ENCODE assay signal across 30 cellular contexts in genomic region chr3:25235033-25235432, GRCh38.
A peak's percentile ranks its signal among the peaks of the same experiment; 100 is the strongest.
DNase-seq lines count a peak whose midpoint lies in the region; ATAC-seq and TF ChIP-seq lines count a peak whose summit lies in the region.
"Had no signal": no experiment of that assay in that cellular context is flagged by ENCODE, and none has a peak within 500 bp of the region (broad histone marks: within the 10 kb centered on the region; RNA-seq: fewer than 3 reads in every experiment).

No MANE protein-coding gene starts in this region.

- H3K27ac Mint-ChIP-seq in H9, result no peak overlapping the region
- H3K27ac Mint-ChIP-seq: activated CD8-positive, alpha-beta T cell treated with anti-CD3 and anti-CD28 coated beads, Interleukin-2, amount 10 ng/mL, durations not matched to agents 7 days and 5 days; activated naive CD4-positive, alpha-beta T cell treated with anti-CD3 and anti-CD28 coated beads, Interleukin-2, amount 10 ng/mL, durations not matched to agents 7 days and 5 days; activated T-helper 17 cell treated with anti-CD3 and anti-CD28 coated beads, Interleukin-2, amount 50 U/mL, for 72 hours; naive B cell had no signal

- H3K79me1 ChIP-seq in H9 (ENCODE audit: insufficient read depth, low read depth, low read length, poor library complexity, severe bottlenecking), result no peaks in the 10 kb centered on the region
- no peaks in the 10 kb centered on the region for H3K79me1 ChIP-seq in neuronal stem cell (ENCODE audit: low read depth, low read length)

- H3K56ac ChIP-seq in H9 (ENCODE audit: insufficient read length, low read depth, low read length), result no peak overlapping the region

- no peaks in the 10 kb centered on the region for H3K27me3 Mint-ChIP-seq in H9 (ENCODE audit: low read depth)
- H3K27me3 Mint-ChIP-seq: activated naive CD4-positive, alpha-beta T cell treated with anti-CD3 and anti-CD28 coated beads, Interleukin-2, amount 10 ng/mL, durations not matched to agents 7 days and 5 days; activated T-helper 17 cell treated with anti-CD3 and anti-CD28 coated beads, Interleukin-2, amount 50 U/mL, for 72 hours; naive B cell had no signal

- H3K36me3 ChIP-seq in neuronal stem cell (replicated peaks in 1 of 2; ENCODE audit: control insufficient read depth in 2 of 2, insufficient read depth in 2 of 2, low read length in 2 of 2) (no peaks in the 10 kb centered on the region), colonic mucosa (no peaks in the 10 kb centered on the region)
- H3K36me3 ChIP-seq: BE2C, transverse colon had no signal

- TF ChIP-seq CTCF in H9 (conservative IDR thresholded peaks at IDR 0.05) (no peak), VCaP (conservative IDR thresholded peaks at IDR 0.05) (no peak), colonic mucosa (IDR thresholded peaks at IDR 0.05) (no peak)

- H2AFZ ChIP-seq in H9 (ENCODE audit: low read length) (peak overlapping the region; percentile 22), neuronal stem cell (ENCODE audit: low read length) (peak overlapping the region; percentile 42)

- no peak overlapping the region for H3K4me3 Mint-ChIP-seq in H9
- H3K4me3 Mint-ChIP-seq: activated CD8-positive, alpha-beta T cell treated with anti-CD3 and anti-CD28 coated beads, Interleukin-2, amount 10 ng/mL, durations not matched to agents 7 days and 5 days; activated naive CD4-positive, alpha-beta T cell treated with anti-CD3 and anti-CD28 coated beads, Interleukin-2, amount 10 ng/mL, durations not matched to agents 7 days and 5 days; activated T-helper 17 cell treated with anti-CD3 and anti-CD28 coated beads, Interleukin-2, amount 50 U/mL, for 72 hours; naive B cell had no signal

- H4K8ac ChIP-seq in H9 (replicated peaks; ENCODE audit: insufficient read length, low read depth, low read length) (no peak overlapping the region), neuronal stem cell (ENCODE audit: low read depth, low read length) (no peak overlapping the region)

- DNase-seq in H9, result no peak
- DNase-seq in fibroblast of peridontal ligament (ENCODE audit: extremely low read depth), result peak; percentile 15
- DNase-seq in neuronal stem cell (ENCODE audit: low spot score), result no peak
- no peak for DNase-seq in NAMALWA (ENCODE audit: low spot score)
- no peak for DNase-seq in NCI-H524 (lab: John Stamatoyannopoulos, UW)
- DNase-seq in colonic mucosa, result no peak
- DNase-seq: ACHN; activated CD4-positive, alpha-beta T cell treated with anti-CD3 and anti-CD28 coated beads for 4 hours; activated CD8-positive, alpha-beta T cell treated with anti-CD3 and anti-CD28 coated beads, Interleukin-2, amount 10 ng/mL, durations not matched to agents 7 days and 5 days; activated naive CD4-positive, alpha-beta T cell treated with anti-CD3 and anti-CD28 coated beads, Interleukin-2, amount 10 ng/mL, durations not matched to agents 7 days and 5 days; BE2C; DMS 273 treated with DMSO at 0.1 percent for 48 hours; effector CD8-positive, alpha-beta T cell; IMR-90; islet precursor cell; left ventricle myocardium superior; naive B cell; NCI-H1105; NCI-H187; NCI-H2171 treated with DMSO at 0.1 percent for 48 hours; NCI-H526; SHP77; stimulated activated CD4-positive, alpha-beta T cell treated with anti-CD3 and anti-CD28 coated beads, Interleukin-15, amount 100 ng/mL, for 24 hours; stimulated activated CD4-positive, alpha-beta T cell treated with anti-CD3 and anti-CD28 coated beads, Interleukin-4, amount 100 ng/mL, for 4 hours; transverse colon had no signal

- H3K9me3 ChIP-seq in H9 (ENCODE audit: control insufficient read depth, low read depth, low read length), result no peaks in the 10 kb centered on the region
- H3K9me3 ChIP-seq in neuronal stem cell (replicated peaks in 1 of 2; ENCODE audit: control insufficient read depth in 2 of 2, insufficient read depth in 1 of 2, low read depth in 1 of 2, low read length in 2 of 2), result no peaks in the 10 kb centered on the region
- no peaks in the 10 kb centered on the region for H3K9me3 ChIP-seq in colonic mucosa
- H3K9me3 ChIP-seq: BE2C, transverse colon had no signal

- H3K4me1 ChIP-seq in H9 (ENCODE audit: insufficient read depth, low read length) (no peaks in the 10 kb centered on the region), neuronal stem cell (ENCODE audit: control insufficient read depth in 2 of 2, insufficient read depth in 1 of 2, low read depth in 1 of 2, low read length in 2 of 2) (no peaks in the 10 kb centered on the region), colonic mucosa (no peaks in the 10 kb centered on the region)
- H3K4me1 ChIP-seq: BE2C had no signal

- H2AK5ac ChIP-seq in H9 (ENCODE audit: insufficient read length, low read length), result no peak overlapping the region
- H2AK5ac ChIP-seq in neuronal stem cell (ENCODE audit: low read depth, low read length), result no peak overlapping the region

- H2BK20ac ChIP-seq in H9 (ENCODE audit: low read depth, low read length, poor library complexity, severe bottlenecking), result no peak overlapping the region

- H3T11ph ChIP-seq in H9 (ENCODE audit: low read length), result no peak overlapping the region

- no peaks in the 10 kb centered on the region for H3K27me3 ChIP-seq in H9 (ENCODE audit: insufficient read depth, low read length)
- H3K27me3 ChIP-seq in neuronal stem cell (ENCODE audit: control insufficient read depth in 3 of 3, insufficient read depth in 3 of 3, low read depth in 1 of 3, low read length in 3 of 3), result no peaks in the 10 kb centered on the region
- no peaks in the 10 kb centered on the region for H3K27me3 ChIP-seq in colonic mucosa
- H3K27me3 ChIP-seq: BE2C, transverse colon had no signal

- intact Hi-C loops in colonic mucosa (cut with DNase I), result no loop called here

- WGBS in H9 (ENCODE audit: extremely low coverage, insufficient read length, low lambda C conversion rate), result no CpG with 5 or more reads among the region's 1 CpG
- WGBS in neuronal stem cell (ENCODE audit: extremely low coverage in 2 of 2, insufficient read length in 2 of 2, insufficient replicate concordance in 1 of 2), 2 donors, result no CpG with 5 or more reads among the region's 1 CpG

- H3K23ac ChIP-seq in H9 (ENCODE audit: insufficient read length, low read depth, low read length) (no peak overlapping the region), neuronal stem cell (ENCODE audit: low read depth, low read length, poor library complexity) (no peak overlapping the region)

- H3K9ac ChIP-seq in H9 (ENCODE audit: extremely low read depth, insufficient read length, low read length) (no peak overlapping the region), neuronal stem cell (ENCODE audit: low read depth, low read length, poor library complexity) (no peak overlapping the region), colonic mucosa (ENCODE audit: low read depth in 2 of 2, low read length in 2 of 2) (no peak overlapping the region)

- no peak overlapping the region for H2BK15ac ChIP-seq in H9 (ENCODE audit: low read depth, low read length)
- H2BK15ac ChIP-seq in neuronal stem cell (ENCODE audit: low read length), result no peak overlapping the region

- H3K4me2 ChIP-seq in H9 (ENCODE audit: insufficient read depth, insufficient read length, low read length) (no peak overlapping the region), neuronal stem cell (ENCODE audit: insufficient read depth, low read length, poor library complexity, severe bottlenecking) (no peak overlapping the region)

- no peaks in the 10 kb centered on the region for H3K9me3 Mint-ChIP-seq in H9

- no peaks in the 10 kb centered on the region for H3K23me2 ChIP-seq in H9 (ENCODE audit: insufficient read length, low read depth, low read length, poor library complexity, severe bottlenecking)

- H3K18ac ChIP-seq in H9 (ENCODE audit: insufficient read length, low read depth, low read length), result no peak overlapping the region
- H3K18ac ChIP-seq in neuronal stem cell (ENCODE audit: low read length), result no peak overlapping the region

- H3K79me2 ChIP-seq in H9 (ENCODE audit: insufficient read depth, low read length), result no peaks in the 10 kb centered on the region

- no peak overlapping the region for H2BK12ac ChIP-seq in H9 (ENCODE audit: insufficient read length, low read depth, low read length)
- H2BK12ac ChIP-seq in neuronal stem cell (ENCODE audit: low read length), result no peak overlapping the region

- no peak overlapping the region for H4K5ac ChIP-seq in H9 (ENCODE audit: insufficient read length, low read depth, low read length)

- H2BK5ac ChIP-seq in H9 (ENCODE audit: insufficient read length, low read length) (no peak overlapping the region), neuronal stem cell (ENCODE audit: low read length) (no peak overlapping the region)

- no peak overlapping the region for H3K27ac ChIP-seq in H9 (ENCODE audit: insufficient read length, low read depth, low read length)
- peak overlapping the region; percentile 8; the same call in 1 of the 2 replicates for H3K27ac ChIP-seq in VCaP
- H3K27ac ChIP-seq in neuronal stem cell (replicated peaks; ENCODE audit: low read length), result no peak overlapping the region
- no peak overlapping the region for H3K27ac ChIP-seq in colonic mucosa
- H3K27ac ChIP-seq: transverse colon had no signal

- H4K20me1 ChIP-seq in H9 (ENCODE audit: control insufficient read depth, insufficient read depth, insufficient read length), result no peaks in the 10 kb centered on the region

- H3K4me1 Mint-ChIP-seq in H9, result peaks cover 3 to 4% of the 10 kb centered on the region in 2 experiments; a peak in 2 of 4 replicates
- H3K4me1 Mint-ChIP-seq: activated naive CD4-positive, alpha-beta T cell treated with anti-CD3 and anti-CD28 coated beads, Interleukin-2, amount 10 ng/mL, durations not matched to agents 7 days and 5 days; activated T-helper 17 cell treated with anti-CD3 and anti-CD28 coated beads, Interleukin-2, amount 50 U/mL, for 72 hours; naive B cell had no signal

- H3K4ac ChIP-seq in H9 (ENCODE audit: low read depth, low read length), result no peak overlapping the region
- H3K4ac ChIP-seq in neuronal stem cell (ENCODE audit: low read length), result no peak overlapping the region

- H4K91ac ChIP-seq in H9 (ENCODE audit: insufficient read length, low read depth, low read length) (no peak overlapping the region), neuronal stem cell (ENCODE audit: low read depth, low read length, poor library complexity) (no peak overlapping the region)

- H3K14ac ChIP-seq in H9 (ENCODE audit: insufficient read depth, low read length), result no peak overlapping the region
- no peak overlapping the region for H3K14ac ChIP-seq in neuronal stem cell (ENCODE audit: low read length)

- no peak overlapping the region for H3K4me3 ChIP-seq in neuronal stem cell (ENCODE audit: low read length in 2 of 2)
- H3K4me3 ChIP-seq in colonic mucosa, result no peak overlapping the region
- H3K4me3 ChIP-seq: transverse colon had no signal

- H2BK120ac ChIP-seq in H9 (ENCODE audit: low read depth, low read length, poor library complexity, severe bottlenecking), result no peak overlapping the region
- H2BK120ac ChIP-seq in neuronal stem cell (ENCODE audit: low read depth, low read length), result no peak overlapping the region

- no peaks in the 10 kb centered on the region for H3K36me3 Mint-ChIP-seq in H9 (ENCODE audit: insufficient read depth in 1 of 3, low read depth in 3 of 3)
- H3K36me3 Mint-ChIP-seq: activated naive CD4-positive, alpha-beta T cell treated with anti-CD3 and anti-CD28 coated beads, Interleukin-2, amount 10 ng/mL, durations not matched to agents 7 days and 5 days; naive B cell had no signal

- no peak for ATAC-seq in HG03280 (IDR thresholded peaks at IDR 0.05; ENCODE audit: unreplicated experiment)
- ATAC-seq: activated CD8-positive, alpha-beta T cell treated with anti-CD3 and anti-CD28 coated beads, Interleukin-2, amount 10 ng/mL, durations not matched to agents 7 days and 5 days; activated T-helper 17 cell treated with anti-CD3 and anti-CD28 coated beads, Interleukin-2, amount 50 U/mL, for 72 hours; HCT116; left ventricle myocardium superior; Panc1 had no signal
